In genomic region chr11:7364660-7365059, GRCh38 we compare ENCODE assay signal across 37 cellular contexts.
"Had no signal": no experiment of that assay in that cellular context is flagged by ENCODE, and none has a peak within 500 bp of the region (broad histone marks: within the 10 kb centered on the region; RNA-seq: fewer than 3 reads in every experiment).

No MANE protein-coding gene starts in this region.

- ATAC-seq: activated naive CD8-positive, alpha-beta T cell treated with anti-CD3 and anti-CD28 coated beads, Interleukin-2, amount 50 U/mL, for 24 hours; activated T-cell treated with anti-CD3 and anti-CD28 coated beads, Interleukin-2, amount 50 U/mL, for 4 hours; Right ventricle myocardium inferior; SK-N-SH treated with all-trans-retinoic acid at 6 μM for 48 hours had no signal

- H3K4me3 Mint-ChIP-seq: activated B cell treated with CpG ODN at 0.5 μM for 24 hours; activated CD4-positive, alpha-beta memory T cell treated with anti-CD3 and anti-CD28 coated beads for 36 hours; activated naive CD4-positive, alpha-beta T cell treated with anti-CD3 and anti-CD28 coated beads for 36 hours; activated naive CD8-positive, alpha-beta T cell; activated naive CD8-positive, alpha-beta T cell treated with anti-CD3 and anti-CD28 coated beads, Interleukin-2, amount 50 U/mL, for 24 hours; activated T-cell treated with anti-CD3 and anti-CD28 coated beads, Interleukin-2, amount 50 U/mL, for 4 hours; activated T-helper 1 cell treated with anti-CD3 and anti-CD28 coated beads, Interleukin-12 subunit alpha, Interleukin-12 subunit beta, Interleukin-2, Interleukin-4 antibody, amounts not matched to agents 30 ng/mL and 10 ng/mL and 1 ng/mL, durations not matched to agents 14 hours and 24 hours and 36 hours; brain had no signal

- H3K27ac ChIP-seq: KMS-11, PC-9, RWPE1, VCaP had no signal

- H3K9ac ChIP-seq: KMS-11 had no signal

- H2AFZ ChIP-seq: PC-9 had no signal

- H3K4me1 Mint-ChIP-seq: activated B cell treated with CpG ODN at 0.5 μM for 24 hours; activated naive CD8-positive, alpha-beta T cell treated with anti-CD3 and anti-CD28 coated beads, Interleukin-2, amount 50 U/mL, for 24 hours had no signal

- H3K27me3 Mint-ChIP-seq: activated B cell treated with CpG ODN at 0.5 μM for 24 hours; activated naive CD8-positive, alpha-beta T cell treated with anti-CD3 and anti-CD28 coated beads, Interleukin-2, amount 50 U/mL, for 24 hours had no signal

- DNase-seq: activated B cell treated with CpG ODN at 0.5 μM for 24 hours; activated CD4-positive, alpha-beta memory T cell treated with anti-CD3 and anti-CD28 coated beads for 36 hours; activated CD4-positive, alpha-beta T cell treated with anti-CD3 and anti-CD28 coated beads for 4 hours; activated CD4-positive, alpha-beta T cell treated with anti-CD3 and anti-CD28 coated beads, Interleukin-2, amount 50 U/mL, for 1 hour; activated CD4-positive, CD25-positive, alpha-beta regulatory T cell treated with anti-CD3 and anti-CD28 coated beads, Interleukin-2, amount 50 U/mL, for 72 hours; activated CD8-positive, alpha-beta memory T cell treated with anti-CD3 and anti-CD28 coated beads, Interleukin-2, amount 50 U/mL, for 4 hours; activated gamma-delta T cell treated with Interleukin-2 at 50 U/mL for 16 hours; activated naive CD4-positive, alpha-beta T cell treated with anti-CD3 and anti-CD28 coated beads for 36 hours; activated naive CD8-positive, alpha-beta T cell treated with anti-CD3 and anti-CD28 coated beads, Interleukin-2, amount 50 U/mL, for 24 hours; activated T-cell treated with anti-CD3 and anti-CD28 coated beads for 4 hours; activated T-cell treated with anti-CD3 and anti-CD28 coated beads, Interleukin-2, amount 50 U/mL, for 4 hours; anterior cingulate cortex; MM.1S; MV-4-11; NCI-H1092; NCI-H1436 treated with DMSO at 0.1 percent for 48 hours; NCI-H1694 treated with DMSO at 0.1 percent for 48 hours; NCI-H2029; NCI-H2171; NCI-H510A; NCI-H526; NCI-H748 treated with DMSO at 0.1 percent for 48 hours; NK-92 treated with Interleukin-12 subunit alpha and Interleukin-12 subunit beta, amount 100 ng/mL, for 24 hours; PC-9; SIG-M5; SW 1271; T-helper 1 cell; T-helper 2 cell; T-helper 9 cell had no signal

- H3K4me2 ChIP-seq: KMS-11, PC-9 had no signal

- H3K27ac Mint-ChIP-seq: activated B cell treated with CpG ODN at 0.5 μM for 24 hours; activated CD4-positive, alpha-beta memory T cell treated with anti-CD3 and anti-CD28 coated beads for 36 hours; activated naive CD4-positive, alpha-beta T cell treated with anti-CD3 and anti-CD28 coated beads for 36 hours; activated naive CD8-positive, alpha-beta T cell; activated naive CD8-positive, alpha-beta T cell treated with anti-CD3 and anti-CD28 coated beads, Interleukin-2, amount 50 U/mL, for 24 hours; activated T-helper 1 cell treated with anti-CD3 and anti-CD28 coated beads, Interleukin-12 subunit alpha, Interleukin-12 subunit beta, Interleukin-2, Interleukin-4 antibody, amounts not matched to agents 30 ng/mL and 10 ng/mL and 1 ng/mL, durations not matched to agents 14 hours and 24 hours and 36 hours had no signal

- H3K4me3 ChIP-seq: PC-9 had no signal

- H3K9me3 Mint-ChIP-seq: activated B cell treated with CpG ODN at 0.5 μM for 24 hours; activated CD4-positive, alpha-beta memory T cell treated with anti-CD3 and anti-CD28 coated beads for 36 hours; activated naive CD4-positive, alpha-beta T cell treated with anti-CD3 and anti-CD28 coated beads for 36 hours; activated T-cell treated with anti-CD3 and anti-CD28 coated beads, Interleukin-2, amount 50 U/mL, for 4 hours; activated T-helper 1 cell treated with anti-CD3 and anti-CD28 coated beads, Interleukin-12 subunit alpha, Interleukin-12 subunit beta, Interleukin-2, Interleukin-4 antibody, amounts not matched to agents 30 ng/mL and 10 ng/mL and 1 ng/mL, durations not matched to agents 14 hours and 24 hours and 36 hours had no signal

- H3K36me3 Mint-ChIP-seq: activated CD4-positive, alpha-beta memory T cell treated with anti-CD3 and anti-CD28 coated beads for 36 hours; activated naive CD8-positive, alpha-beta T cell; brain had no signal
